26 cellular contexts compared by ENCODE assay signal in the genomic region with DNA sequence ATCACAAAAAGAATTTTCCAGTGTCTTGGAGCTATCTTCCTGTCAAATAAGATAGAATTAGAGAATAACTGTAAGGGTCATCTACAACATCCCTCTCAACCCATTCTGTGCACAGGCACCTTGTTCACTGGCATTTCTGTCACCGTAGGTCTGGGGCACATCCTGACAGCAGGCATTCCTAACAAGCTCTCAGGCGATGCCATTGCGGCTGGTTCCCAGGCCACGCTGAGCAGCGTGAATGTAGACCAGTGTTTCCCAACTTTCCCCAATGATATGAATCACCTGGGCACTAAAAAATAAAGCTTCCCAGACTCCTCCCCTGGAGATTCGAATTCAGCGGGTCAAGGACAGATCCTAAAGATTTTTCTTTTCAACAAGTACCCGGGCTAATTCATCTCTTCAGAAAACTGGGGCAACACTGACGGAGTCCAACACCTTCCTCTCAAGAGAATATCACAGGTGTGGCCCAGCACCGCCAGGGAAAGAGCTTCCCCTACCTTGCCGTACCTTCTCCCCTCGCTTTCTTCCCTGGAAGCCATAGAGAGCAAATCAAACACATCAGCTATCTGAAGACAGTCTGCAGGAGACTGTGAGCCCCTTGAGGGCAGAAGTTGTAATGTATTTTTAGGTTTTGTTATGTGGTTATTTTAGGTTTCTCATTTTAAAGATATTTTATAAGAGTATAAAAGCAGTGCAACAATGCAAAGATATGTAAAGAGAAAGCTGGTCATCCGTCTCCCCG.
DNase-seq lines count a peak whose midpoint lies in the region; ATAC-seq, FAIRE-seq and TF ChIP-seq lines count a peak whose summit lies in the region.
"Had no signal": no experiment of that assay in that cellular context is flagged by ENCODE, and none has a peak within 500 bp of the region (broad histone marks: within the 10 kb centered on the region; RNA-seq: fewer than 3 reads in every experiment).

No MANE protein-coding gene starts in this region.

- FAIRE-seq in small intestine (lab: Jason Lieb, UNC) = no peak
- FAIRE-seq: GM12892 had no signal

- H3F3A ChIP-seq in OCI-LY1 (ENCODE audit: insufficient read depth, low read length) = no peaks in the 10 kb centered on the region

- H3K9ac ChIP-seq in OCI-LY1 (ENCODE audit: low read length) (peak overlapping the region; percentile 32; the same call in 1 of the 2 replicates), endodermal cell (ENCODE audit: extremely low read depth, low read length, poor library complexity, severe bottlenecking) (no peak overlapping the region)

- H3K4me2 ChIP-seq in OCI-LY1 (ENCODE audit: low read length) = peak overlapping the region; percentile 31; the same call in 1 of the 2 replicates

- no peak overlapping the region for H3K4me3 ChIP-seq in OCI-LY1 (ENCODE audit: low read depth, low read length, poor library complexity, severe bottlenecking)
- no peak overlapping the region for H3K4me3 ChIP-seq in endodermal cell (ENCODE audit: low read length)
- H3K4me3 ChIP-seq in small intestine (ENCODE audit: low read depth in 1 of 2, low read length in 2 of 2) = no peak overlapping the region
- H3K4me3 ChIP-seq: coronary artery, tibial nerve had no signal

- H3K9me3 Mint-ChIP-seq in endodermal cell = peaks cover 3% of the 10 kb centered on the region
- no peaks in the 10 kb centered on the region for H3K9me3 Mint-ChIP-seq in activated T-cell treated with anti-CD3 and anti-CD28 coated beads, Interleukin-2, amount 50 U/mL, for 4 hours
- H3K9me3 Mint-ChIP-seq: immature natural killer cell had no signal

- H2AFZ ChIP-seq in OCI-LY1 (ENCODE audit: low read length) = no peak overlapping the region

- ATAC-seq in GM18870 (IDR thresholded peaks at IDR 0.05; ENCODE audit: unreplicated experiment) (no peak), GM18873 (IDR thresholded peaks at IDR 0.05; ENCODE audit: low FRiP score, unreplicated experiment) (no peak)
- no peak for ATAC-seq in activated T-cell treated with anti-CD3 and anti-CD28 coated beads, Interleukin-2, amount 50 U/mL, for 4 hours

- no peaks in the 10 kb centered on the region for H3K27me3 ChIP-seq in OCI-LY1 (ENCODE audit: insufficient read depth, low read length)
- H3K27me3 ChIP-seq in endodermal cell (ENCODE audit: control insufficient read depth, insufficient read depth, low read length, poor library complexity, severe bottlenecking) = no peaks in the 10 kb centered on the region
- no peaks in the 10 kb centered on the region for H3K27me3 ChIP-seq in small intestine (ENCODE audit: control insufficient read depth in 2 of 2, insufficient read depth in 2 of 2, low read length in 2 of 2)
- H3K27me3 ChIP-seq: tibial nerve had no signal

- peaks cover 24% of the 10 kb centered on the region for H3K4me1 ChIP-seq in OCI-LY1 (ENCODE audit: insufficient read depth, low read length, severe bottlenecking)
- H3K4me1 ChIP-seq in endodermal cell (ENCODE audit: control insufficient read depth, insufficient read depth, low read length) = no peaks in the 10 kb centered on the region
- peaks cover 0 to 8% of the 10 kb centered on the region in 2 donors for H3K4me1 ChIP-seq in small intestine (ENCODE audit: control insufficient read depth in 2 of 2, insufficient read depth in 1 of 2, low read depth in 1 of 2, low read length in 1 of 2)
- H3K4me1 ChIP-seq: tibial nerve had no signal

- H3K4me3 Mint-ChIP-seq in endodermal cell = no peak overlapping the region
- no peak overlapping the region for H3K4me3 Mint-ChIP-seq in activated T-cell treated with anti-CD3 and anti-CD28 coated beads, Interleukin-2, amount 50 U/mL, for 4 hours
- H3K4me3 Mint-ChIP-seq: CD8-positive, alpha-beta memory T cell; immature natural killer cell had no signal

- no peaks in the 10 kb centered on the region for H3K27me3 Mint-ChIP-seq in endodermal cell (ENCODE audit: insufficient read depth)
- no peaks in the 10 kb centered on the region for H3K27me3 Mint-ChIP-seq in activated T-cell treated with anti-CD3 and anti-CD28 coated beads, Interleukin-2, amount 50 U/mL, for 4 hours (ENCODE audit: low read depth)
- H3K27me3 Mint-ChIP-seq: CD8-positive, alpha-beta memory T cell had no signal

- H3K27ac ChIP-seq in OCI-LY1 (ENCODE audit: low read depth, low read length, poor library complexity, severe bottlenecking) (peak overlapping the region; percentile 84), endodermal cell (ENCODE audit: low read depth, low read length) (no peak overlapping the region), small intestine (ENCODE audit: low read depth in 1 of 2, low read length in 1 of 2) (no peak overlapping the region)
- H3K27ac ChIP-seq: coronary artery, tibial nerve had no signal

- no peaks in the 10 kb centered on the region for H3K36me3 Mint-ChIP-seq in endodermal cell (ENCODE audit: low read depth)
- H3K36me3 Mint-ChIP-seq in activated T-cell treated with anti-CD3 and anti-CD28 coated beads, Interleukin-2, amount 50 U/mL, for 4 hours (ENCODE audit: insufficient read depth) = no peaks in the 10 kb centered on the region

- H3K9me3 ChIP-seq in OCI-LY1 (ENCODE audit: low read length) = no peaks in the 10 kb centered on the region
- H3K9me3 ChIP-seq in endodermal cell (ENCODE audit: control insufficient read depth, low read length) = peaks cover 11% of the 10 kb centered on the region
- no peaks in the 10 kb centered on the region for H3K9me3 ChIP-seq in small intestine (ENCODE audit: control insufficient read depth, low read depth)
- H3K9me3 ChIP-seq: tibial nerve had no signal

- no peaks in the 10 kb centered on the region for H3K9me2 ChIP-seq in OCI-LY1 (ENCODE audit: low read depth, low read length)

- H3K4me1 Mint-ChIP-seq in endodermal cell = peaks cover 13% of the 10 kb centered on the region
- peaks cover 9% of the 10 kb centered on the region for H3K4me1 Mint-ChIP-seq in activated T-cell treated with anti-CD3 and anti-CD28 coated beads, Interleukin-2, amount 50 U/mL, for 4 hours (ENCODE audit: low read depth)
- H3K4me1 Mint-ChIP-seq: immature natural killer cell had no signal

- H3K79me2 ChIP-seq in OCI-LY1 (ENCODE audit: insufficient read depth, low read length) = no peaks in the 10 kb centered on the region

- H3K36me3 ChIP-seq in OCI-LY1 (ENCODE audit: insufficient read depth, low read length) (no peaks in the 10 kb centered on the region), endodermal cell (ENCODE audit: control insufficient read depth, insufficient read depth, low read length) (no peaks in the 10 kb centered on the region), small intestine (ENCODE audit: control insufficient read depth in 2 of 2, insufficient read depth in 2 of 2, low read length in 2 of 2) (no peaks in the 10 kb centered on the region)
- H3K36me3 ChIP-seq: tibial nerve had no signal

- DNase-seq in DMS53 (lab: John Stamatoyannopoulos, UW) (peak; percentile 24), DMS53 treated with DMSO at 0.1 percent for 48 hours (lab: John Stamatoyannopoulos, UW; ENCODE audit: unreplicated experiment) (no peak), endodermal cell (no peak), small intestine (peak; percentile 27)
- DNase-seq in activated T-cell treated with anti-CD3 and anti-CD28 coated beads, Interleukin-2, amount 50 U/mL, for 4 hours = no peak
- DNase-seq: 8988T; activated CD4-positive, alpha-beta T cell treated with anti-CD3 and anti-CD28 coated beads, Interleukin-2, amount 50 U/mL, for 48 hours; activated naive CD4-positive, alpha-beta T cell treated with anti-CD3 and anti-CD28 coated beads, Interleukin-2, amount 50 U/mL, for 16 hours; AML-193; anterior cingulate cortex; CD8-positive, alpha-beta memory T cell; effector CD8-positive, alpha-beta T cell; HCEC 1CT; immature natural killer cell; mammary epithelial cell; NCI-H446 treated with DMSO at 0.1 percent for 48 hours; NCI-H774; stimulated activated CD4-positive, alpha-beta T cell treated with anti-CD3 and anti-CD28 coated beads, Interleukin-15, amount 100 ng/mL, for 24 hours; stimulated activated CD4-positive, alpha-beta T cell treated with anti-CD3 and anti-CD28 coated beads, Interleukin-4, amount 100 ng/mL, for 4 hours; T-helper 1 cell had no signal

- H4K20me1 ChIP-seq in OCI-LY1 (ENCODE audit: insufficient read depth, low read length) = no peaks in the 10 kb centered on the region

- peak overlapping the region; percentile 5 for H3K27ac Mint-ChIP-seq in endodermal cell

- TF ChIP-seq CTCF in OCI-LY1 (IDR thresholded peaks at IDR 0.05; ENCODE audit: low read length) = no peak
- peak; percentile 30 for TF ChIP-seq CTCF in endodermal cell (conservative IDR thresholded peaks at IDR 0.05)

- 93 to 94% methylated on average over 10 to 14 of the region's 14 CpGs for WGBS in endodermal cell (ENCODE audit: insufficient coverage in 1 of 2, insufficient read length in 1 of 2), 2 experiments
- 66 to 84% (median 79%) methylated on average over 14 of the region's 14 CpGs for WGBS in small intestine, 3 donors

Comparison
In these comparisons a context has a peak if more than half of its experiments do, and no peak if none do; other contexts are left out.
1. DNase-seq: peak in DMS53 (single experiment) and small intestine (single experiment); none in DMS53 treated with DMSO at 0.1 percent for 48 hours (single experiment), endodermal cell (single experiment) and activated T-cell treated with anti-CD3 and anti-CD28 coated beads, Interleukin-2, amount 50 U/mL, for 4 hours (single experiment).